Comparison of ENCODE assay signal across 1 cellular context in the genomic region with DNA sequence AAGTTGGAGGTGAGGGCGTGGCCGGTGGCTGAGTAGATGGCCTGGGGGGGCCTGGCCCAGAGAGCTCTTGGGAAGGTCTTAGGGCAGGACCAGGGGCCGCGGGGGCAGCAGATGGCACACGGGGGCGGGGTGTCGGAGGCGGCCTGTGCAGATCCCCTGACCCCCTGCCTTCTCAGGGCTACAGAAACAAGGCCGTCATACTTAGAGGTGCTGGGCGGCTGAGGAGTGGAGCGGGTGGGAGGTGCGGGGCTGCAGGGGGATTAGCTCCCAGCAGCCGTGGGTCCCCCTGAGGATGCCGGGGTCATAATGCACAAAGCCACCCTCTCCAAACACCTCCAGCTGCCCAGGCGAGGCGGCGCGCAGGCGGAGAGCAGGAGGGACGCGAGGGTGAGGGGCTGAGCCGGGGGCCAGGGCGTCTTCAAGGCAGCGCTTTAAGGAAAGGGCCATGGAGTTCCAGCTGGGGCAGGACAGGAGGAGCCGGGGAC.
TF ChIP-seq lines count a peak whose summit lies in the region.

No MANE protein-coding gene starts in this region.

TF ChIP-seq in IMR-90, 13 proteins besides CTCF, POLR2A, EP300 and RAD21:
- no peak for TF ChIP-seq MXI1 (IDR thresholded peaks at IDR 0.05; ENCODE audit: borderline replicate concordance, low read depth, low read length)
- no peak for TF ChIP-seq SMC3 (IDR thresholded peaks at IDR 0.05; ENCODE audit: low read depth, low read length)
- TF ChIP-seq BHLHE40 (IDR thresholded peaks at IDR 0.05; ENCODE audit: low read depth, low read length) = no peak
- no peak for TF ChIP-seq NFE2L2 (IDR thresholded peaks at IDR 0.05; ENCODE audit: low read depth, low read length)
- no peak for TF ChIP-seq CEBPB (IDR thresholded peaks at IDR 0.05; ENCODE audit: low read depth, low read length)
- TF ChIP-seq MAZ (IDR thresholded peaks at IDR 0.05; ENCODE audit: borderline replicate concordance, low read depth, low read length) = no peak
- TF ChIP-seq, protein P1, sequence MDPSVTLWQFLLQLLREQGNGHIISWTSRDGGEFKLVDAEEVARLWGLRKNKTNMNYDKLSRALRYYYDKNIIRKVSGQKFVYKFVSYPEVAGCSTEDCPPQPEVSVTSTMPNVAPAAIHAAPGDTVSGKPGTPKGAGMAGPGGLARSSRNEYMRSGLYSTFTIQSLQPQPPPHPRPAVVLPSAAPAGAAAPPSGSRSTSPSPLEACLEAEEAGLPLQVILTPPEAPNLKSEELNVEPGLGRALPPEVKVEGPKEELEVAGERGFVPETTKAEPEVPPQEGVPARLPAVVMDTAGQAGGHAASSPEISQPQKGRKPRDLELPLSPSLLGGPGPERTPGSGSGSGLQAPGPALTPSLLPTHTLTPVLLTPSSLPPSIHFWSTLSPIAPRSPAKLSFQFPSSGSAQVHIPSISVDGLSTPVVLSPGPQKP (IDR thresholded peaks at IDR 0.05; ENCODE audit: borderline replicate concordance, low read depth, low read length) = no peak
- no peak for TF ChIP-seq MAFK (IDR thresholded peaks at IDR 0.05; ENCODE audit: low read depth, low read length)
- TF ChIP-seq FOS (IDR thresholded peaks at IDR 0.05; ENCODE audit: low read depth, low read length) = no peak
- no peak for TF ChIP-seq CHD1 (IDR thresholded peaks at IDR 0.05; ENCODE audit: low read depth, low read length)
- no peak for TF ChIP-seq RFX5 (IDR thresholded peaks at IDR 0.05; ENCODE audit: low read depth, low read length)
- TF ChIP-seq RCOR1 (IDR thresholded peaks at IDR 0.05; ENCODE audit: insufficient replicate concordance, low read length) = no peak
- TF ChIP-seq, protein P2, sequence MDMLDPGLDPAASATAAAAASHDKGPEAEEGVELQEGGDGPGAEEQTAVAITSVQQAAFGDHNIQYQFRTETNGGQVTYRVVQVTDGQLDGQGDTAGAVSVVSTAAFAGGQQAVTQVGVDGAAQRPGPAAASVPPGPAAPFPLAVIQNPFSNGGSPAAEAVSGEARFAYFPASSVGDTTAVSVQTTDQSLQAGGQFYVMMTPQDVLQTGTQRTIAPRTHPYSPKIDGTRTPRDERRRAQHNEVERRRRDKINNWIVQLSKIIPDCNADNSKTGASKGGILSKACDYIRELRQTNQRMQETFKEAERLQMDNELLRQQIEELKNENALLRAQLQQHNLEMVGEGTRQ (IDR thresholded peaks at IDR 0.05; ENCODE audit: low read depth, low read length) = no peak
